ENCODE assay signal across 8 cellular contexts in genomic region chr14:49622022-49622607, GRCh38. TPM values are rescaled to one million over a fixed set of nuclear protein-coding genes. Genes with fewer than 3 reads are reported as not detected.
DNase-seq lines count a peak whose midpoint lies in the region; ATAC-seq, FAIRE-seq and TF ChIP-seq lines count a peak whose summit lies in the region.

No MANE protein-coding gene starts in this region.

- H2AFZ ChIP-seq in PC-9, result no peak overlapping the region; the same call in 1 of the 2 replicates

- BruUV-seq in PC-9 (replicated peaks; lab: Mats Ljungman, UMichigan), result no TSS peak

- TF ChIP-seq CTCF in GM06990 (IDR thresholded peaks at IDR 0.05; ENCODE audit: insufficient read depth, low read length, poor library complexity, severe bottlenecking) (no peak), PC-9 (conservative IDR thresholded peaks at IDR 0.05) (no peak), epithelial cell of proximal tubule (conservative IDR thresholded peaks at IDR 0.05; ENCODE audit: low read depth, low read length) (no peak), psoas muscle (IDR thresholded peaks at IDR 0.05) (no peak)

- H3K27me3 ChIP-seq in GM06990 (replicated peaks; ENCODE audit: control insufficient read depth, insufficient read depth, low read length), result no peaks in the 10 kb centered on the region
- H3K27me3 ChIP-seq in PC-9 (ENCODE audit: insufficient read depth, low read depth), result no peaks in the 10 kb centered on the region
- H3K27me3 ChIP-seq in psoas muscle (ENCODE audit: insufficient read depth in 3 of 3, low read length in 2 of 3), result no peaks in the 10 kb centered on the region

- H3K36me3 ChIP-seq in GM06990 (ENCODE audit: control insufficient read depth, insufficient read depth, low read length) (no peaks in the 10 kb centered on the region), PC-9 (ENCODE audit: low read depth) (peaks cover 28% of the 10 kb centered on the region), psoas muscle (ENCODE audit: insufficient read depth in 1 of 2, low read depth in 1 of 2) (peaks cover 0 to 40% of the 10 kb centered on the region in 2 donors)

- no peak for FAIRE-seq in HTR-8/SVneo (lab: Jason Lieb, UNC)
- no peak for FAIRE-seq in GM19239 (lab: Jason Lieb, UNC)

- peak overlapping the region; percentile 98 for H3K4me2 ChIP-seq in PC-9

- H3K4me1 ChIP-seq in PC-9 (replicated peaks; ENCODE audit: insufficient read depth) (peaks cover 62% of the 10 kb centered on the region), psoas muscle (peaks cover 46% of the 10 kb centered on the region)

- intact Hi-C loops in PC-9 (cut with micrococcal nuclease; ENCODE audit: unreplicated experiment) (loop anchor here (5.0 kb wide), 1 partner anchor 35 kb away; the partner anchor contains the start of gene RPS29), psoas muscle (cut with DNase I) (loop anchor here (5.0 to 10.0 kb wide), 2 partner anchors 35 to 493 kb away; partner anchors contain the start of genes RPS29 (in 1 of the 2) and VCPKMT (in 1 of the 2))

- POLR2A ChIA-PET in PC-9 (lab: Charles Lee; ENCODE audit: unreplicated experiment), result interaction anchor here (0.7 kb wide), 1 partner anchor 775 kb away, joined by 3 read pairs; the partner anchor contains the start of gene CDKL1

- DNase-seq in GM06990 (ENCODE audit: extremely low read depth, insufficient read length) (no peak), PC-9 (no peak), epithelial cell of proximal tubule (ENCODE audit: low read depth) (no peak), psoas muscle (no peak), HTR-8/SVneo (ENCODE audit: insufficient read length, low spot score) (no peak), GM19240 (ENCODE audit: insufficient read length, low spot score) (no peak), GM19239 (ENCODE audit: insufficient read length, low spot score) (no peak)

- ATAC-seq in psoas muscle (no peak), HG02571 (IDR thresholded peaks at IDR 0.05; ENCODE audit: unreplicated experiment) (no peak)

- peaks cover 87% of the 10 kb centered on the region for H3K79me2 ChIP-seq in PC-9 (ENCODE audit: low read depth)

- H3F3A ChIP-seq in PC-9 (ENCODE audit: insufficient read depth, low read depth), result peaks cover 44% of the 10 kb centered on the region

- CTCF ChIA-PET in PC-9 (lab: Charles Lee), result interaction anchor here (0.6 kb wide), 1 partner anchor 307 kb away, joined by 6 read pairs; no protein-coding TSS in a partner anchor

- H3K27ac ChIP-seq in PC-9 (no peak overlapping the region), psoas muscle (peak overlapping the region; percentile 11)

- no peaks in the 10 kb centered on the region for H3K9me3 ChIP-seq in PC-9 (ENCODE audit: insufficient read depth, low read depth)
- no peaks in the 10 kb centered on the region for H3K9me3 ChIP-seq in psoas muscle

- H3K4me3 ChIP-seq in GM06990 (replicated peaks; ENCODE audit: low read depth, low read length), result peak overlapping the region; percentile 95
- H3K4me3 ChIP-seq in PC-9, result peak overlapping the region; percentile 100
- peak overlapping the region; percentile 95 for H3K4me3 ChIP-seq in epithelial cell of proximal tubule (ENCODE audit: low read depth, low read length)
- peak overlapping the region; percentile 80 for H3K4me3 ChIP-seq in psoas muscle

- H3K9me2 ChIP-seq in PC-9 (ENCODE audit: insufficient read depth), result no peaks in the 10 kb centered on the region

- WGBS in psoas muscle, 3 donors, result 51 to 57% (median 53%) methylated on average over 3 of the region's 3 CpGs

- H4K20me1 ChIP-seq in PC-9 (ENCODE audit: insufficient read depth), result peaks cover 41% of the 10 kb centered on the region

RNA-seq across cellular contexts. Expression of gene MGAT2, which starts 1.5 kb away (rescaled TPM):
- total RNA-seq in PC-9 (2021) (18.9 and 22.0 TPM in 2 replicates), epithelial cell of proximal tubule (51.7 and 68.1 TPM in 2 replicates), psoas muscle (10 to 100 TPM in 1 of 4 donors, 1 to 10 TPM in 3; 8.0 to 12.4 (median 9.3) TPM)
- 10 to 100 TPM in 2 of 3 donors, 1 to 10 TPM in 1; 5.5 to 11.4 (median 10.6) TPM for polyA plus RNA-seq in psoas muscle

RNA-seq across cellular contexts. Expression of gene RPL36AL, which starts 1.7 kb away (rescaled TPM):
- total RNA-seq in PC-9 (2021) (120 and 151 TPM in 2 replicates), epithelial cell of proximal tubule (278 and 384 TPM in 2 replicates), psoas muscle (100 to 1,000 TPM in 3 of 4 donors, 10 to 100 TPM in 1; 84.6 to 178 (median 152) TPM)
- polyA plus RNA-seq in psoas muscle, result 100 to 1,000 TPM; 366 to 522 (median 445) TPM

RNA-seq across cellular contexts. Expression of gene DNAAF2, which starts 12.9 kb away (rescaled TPM):
- 8.2 and 9.5 TPM in 2 replicates for total RNA-seq in PC-9 (2021)
- 16.1 and 17.1 TPM in 2 replicates for total RNA-seq in epithelial cell of proximal tubule
- 1 to 10 TPM; 4.0 to 6.0 (median 4.2) TPM for total RNA-seq in psoas muscle
- 10 to 100 TPM in 1 of 3 donors, 1 to 10 TPM in 2; 6.7 to 10.6 (median 9.5) TPM for polyA plus RNA-seq in psoas muscle

RNA-seq across cellular contexts. Expression of gene LRR1, which starts 23.4 kb away (rescaled TPM):
- total RNA-seq in PC-9 (2021) (16.1 and 19.0 TPM in 2 replicates), epithelial cell of proximal tubule (22.7 and 48.4 TPM in 2 replicates), psoas muscle (1 to 10 TPM; 2.4 to 6.4 (median 4.7) TPM)
- polyA plus RNA-seq in psoas muscle, result 1 to 10 TPM; 4.5 to 7.2 (median 5.6) TPM

RNA-seq across cellular contexts. Expression of gene RPS29, which starts 35.9 kb away (rescaled TPM):
- total RNA-seq in PC-9 (2021), result 1,018 and 1,294 TPM in 2 replicates
- 13,231 and 17,621 TPM in 2 replicates for total RNA-seq in epithelial cell of proximal tubule
- total RNA-seq in psoas muscle, result 1,000 to 10,000 TPM in 3 of 4 donors, 100 to 1,000 TPM in 1; 835 to 1,213 (median 1,105) TPM
- 1,000 to 10,000 TPM; 2,670 to 3,711 (median 3,167) TPM for polyA plus RNA-seq in psoas muscle
